Comparison of ENCODE assay signal across 1 cellular context in the genomic region with DNA sequence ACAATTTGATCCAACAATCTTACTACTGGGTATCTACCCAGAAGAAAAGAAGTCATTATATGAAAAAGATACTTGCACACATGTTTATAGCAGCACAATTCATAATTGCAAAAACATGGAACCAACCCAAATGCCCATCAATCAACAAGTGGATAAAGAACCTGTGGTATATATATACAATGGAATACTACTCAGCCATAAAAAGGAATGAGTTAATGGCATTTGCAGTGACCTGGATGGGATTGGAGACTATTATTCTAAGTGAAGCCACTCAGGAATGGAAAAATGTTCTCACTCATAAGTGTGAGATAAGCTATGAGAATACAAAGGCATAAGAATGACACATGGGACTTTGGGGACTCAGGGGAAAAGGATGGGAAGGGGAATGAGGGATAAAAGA. TPM values are rescaled to one million over a fixed set of nuclear protein-coding genes. Genes with fewer than 3 reads are reported as not detected.
"Had no signal": no experiment of that assay in that cellular context is flagged by ENCODE, and none has a peak within 500 bp of the region (broad histone marks: within the 10 kb centered on the region; RNA-seq: fewer than 3 reads in every experiment).

No MANE protein-coding gene starts in this region.

RNA-seq across cellular contexts. Expression of gene RGCC, which starts 47.3 kb away (rescaled TPM):
- total RNA-seq: SJCRH30 had no signal
